1 cellular context compared by ENCODE assay signal in genomic region chr1:234683856-234684632, GRCh38.
A peak's percentile ranks its signal among the peaks of the same experiment; 100 is the strongest.
TF ChIP-seq lines count a peak whose summit lies in the region.

No MANE protein-coding gene starts in this region.

TF ChIP-seq in HepG2, 621 proteins besides CTCF, POLR2A, EP300 and RAD21 (continued from another document and continues in another):
- TF ChIP-seq ZNF512B (CRISPR knock-in tag; IDR thresholded peaks at IDR 0.05; ENCODE audit: borderline replicate concordance) = no peak
- TF ChIP-seq ATM (IDR thresholded peaks at IDR 0.05; ENCODE audit: borderline replicate concordance) = no peak
- no peak for TF ChIP-seq MXD3 (CRISPR knock-in tag; IDR thresholded peaks at IDR 0.05)
- TF ChIP-seq ZBTB40 (IDR thresholded peaks at IDR 0.05) = no peak
- TF ChIP-seq ZBTB40 (CRISPR knock-in tag; IDR thresholded peaks at IDR 0.05) = no peak; the same call in 1 of the 2 replicates
- TF ChIP-seq SOX5 (CRISPR knock-in tag; IDR thresholded peaks at IDR 0.05; ENCODE audit: borderline replicate concordance) = peak; percentile 96
- TF ChIP-seq ZBTB2 (CRISPR knock-in tag; IDR thresholded peaks at IDR 0.05; ENCODE audit: low read depth) = no peak
- no peak for TF ChIP-seq SP2 (CRISPR knock-in tag; IDR thresholded peaks at IDR 0.05)
- TF ChIP-seq POGK (CRISPR knock-in tag; conservative IDR thresholded peaks at IDR 0.05) = peak; percentile 47; the same call in 1 of the 2 replicates
- no peak for TF ChIP-seq HNRNPUL1 (IDR thresholded peaks at IDR 0.05; ENCODE audit: low read depth, low read length)
- TF ChIP-seq E2F2 (CRISPR knock-in tag; IDR thresholded peaks at IDR 0.05; ENCODE audit: borderline replicate concordance) = no peak
- TF ChIP-seq MTF1 (CRISPR knock-in tag; IDR thresholded peaks at IDR 0.05) = no peak
- peak; percentile 67; the same call in 1 of the 2 replicates for TF ChIP-seq ZSCAN30 (CRISPR knock-in tag; IDR thresholded peaks at IDR 0.05)
- TF ChIP-seq KMT2B (CRISPR knock-in tag; IDR thresholded peaks at IDR 0.05) = peak; percentile 38; the same call in 1 of the 2 replicates
- TF ChIP-seq ZNF501 (CRISPR knock-in tag; IDR thresholded peaks at IDR 0.05) = no peak
- TF ChIP-seq NFRKB (IDR thresholded peaks at IDR 0.05) = no peak
- TF ChIP-seq CEBPG (CRISPR knock-in tag; IDR thresholded peaks at IDR 0.05) = peak; percentile 100
- 0 out of 2 replicates have a peak, but pooled peaks have one; percentile 45 for TF ChIP-seq ZNF451 (CRISPR knock-in tag; IDR thresholded peaks at IDR 0.05)
- no peak for TF ChIP-seq ZNF225 (CRISPR knock-in tag; IDR thresholded peaks at IDR 0.05)
- no peak for TF ChIP-seq GLI4 (CRISPR knock-in tag; IDR thresholded peaks at IDR 0.05; ENCODE audit: borderline replicate concordance)
- 0 out of 2 replicates have a peak, but pooled peaks have one; percentile 17 for TF ChIP-seq ZKSCAN1 (IDR thresholded peaks at IDR 0.05; ENCODE audit: low read length)
- peak; percentile 64; the same call in 1 of the 2 replicates for TF ChIP-seq ZNF430 (CRISPR knock-in tag; IDR thresholded peaks at IDR 0.05)
- TF ChIP-seq NCOR1 (IDR thresholded peaks at IDR 0.05; ENCODE audit: borderline replicate concordance, low read length) = peak; percentile 73; the same call in 1 of the 2 replicates
- TF ChIP-seq KLF16 (CRISPR knock-in tag; IDR thresholded peaks at IDR 0.05) = peak in 1 of 2 experiments; percentile 90; a peak in 2 of 4 replicates
- TF ChIP-seq MED13 (CRISPR knock-in tag; IDR thresholded peaks at IDR 0.05) = peak; percentile 80
- TF ChIP-seq ZNF407 (CRISPR knock-in tag; IDR thresholded peaks at IDR 0.05; ENCODE audit: not compliant biosample characterization) = no peak
- 0 out of 2 replicates have a peak, but pooled peaks have one; percentile 35 for TF ChIP-seq GATA4 (IDR thresholded peaks at IDR 0.05; ENCODE audit: borderline replicate concordance, low read depth)
- peak; percentile 39; the same call in 1 of the 2 replicates for TF ChIP-seq YEATS4 (CRISPR knock-in tag; IDR thresholded peaks at IDR 0.05; ENCODE audit: borderline replicate concordance)
- TF ChIP-seq ISL2 (CRISPR knock-in tag; IDR thresholded peaks at IDR 0.05) = peak; percentile 86
- peak; percentile 52; the same call in 1 of the 2 replicates for TF ChIP-seq ZNF121 (CRISPR knock-in tag; IDR thresholded peaks at IDR 0.05)
